11 cellular contexts compared by ENCODE assay signal in the genomic region with DNA sequence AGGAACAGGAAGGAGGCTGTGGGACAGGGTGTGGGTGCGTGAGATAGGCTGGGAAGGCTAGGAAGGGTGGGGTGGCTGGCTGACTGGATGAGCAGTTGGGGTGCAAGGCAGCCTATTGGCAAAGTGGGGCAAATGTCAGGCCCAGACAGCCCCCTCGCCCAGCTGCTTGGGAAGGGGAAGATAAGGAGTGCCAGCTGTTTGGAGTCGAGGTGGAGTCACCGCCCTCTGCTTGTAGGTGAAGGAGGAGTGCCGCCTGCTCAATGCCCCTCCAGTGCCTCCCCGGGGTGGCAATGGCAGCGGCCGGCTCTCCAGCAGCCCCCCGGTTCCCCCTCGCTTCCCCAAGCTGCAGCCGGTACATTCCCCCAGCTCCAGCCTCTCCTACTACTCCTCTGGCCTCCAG. TPM values are rescaled to one million over a fixed set of nuclear protein-coding genes. Genes with fewer than 3 reads are reported as not detected.
A peak's percentile ranks its signal among the peaks of the same experiment; 100 is the strongest.
DNase-seq lines count a peak whose midpoint lies in the region; ATAC-seq and TF ChIP-seq lines count a peak whose summit lies in the region.
"Had no signal": no experiment of that assay in that cellular context is flagged by ENCODE, and none has a peak within 500 bp of the region (broad histone marks: within the 10 kb centered on the region; RNA-seq: fewer than 3 reads in every experiment).

No MANE protein-coding gene starts in this region.

- no peak overlapping the region for H3K27ac ChIP-seq in DOHH2 (ENCODE audit: low read depth, low read length)
- H3K27ac ChIP-seq in ascending aorta = peak overlapping the region; percentile 67 to 73
- H3K27ac ChIP-seq in aorta (ENCODE audit: low read depth in 1 of 2, low read length in 2 of 2) = no peak overlapping the region
- H3K27ac ChIP-seq in testis = no peak overlapping the region

- H3K9me3 Mint-ChIP-seq in naive thymus-derived CD8-positive, alpha-beta T cell = no peaks in the 10 kb centered on the region

- ATAC-seq in naive thymus-derived CD8-positive, alpha-beta T cell = no peak
- ATAC-seq in GM19467 (IDR thresholded peaks at IDR 0.05; ENCODE audit: unreplicated experiment) = no peak
- ATAC-seq in aorta (ENCODE audit: low FRiP score) = no peak

- H3K4me3 Mint-ChIP-seq in naive thymus-derived CD8-positive, alpha-beta T cell = peak overlapping the region; percentile 69 to 90 (median 82)

- peaks cover 8 to 27% (median 14%) of the 10 kb centered on the region in 4 donors for H3K4me1 Mint-ChIP-seq in naive thymus-derived CD8-positive, alpha-beta T cell

- peak overlapping the region; percentile 64 for H3K4me2 ChIP-seq in DOHH2 (ENCODE audit: low read length)

- H3K9me3 ChIP-seq in DOHH2 (ENCODE audit: control insufficient read depth, insufficient read depth, low read length) = no peaks in the 10 kb centered on the region
- H3K9me3 ChIP-seq in ascending aorta = no peaks in the 10 kb centered on the region
- H3K9me3 ChIP-seq in aorta (ENCODE audit: control insufficient read depth, low read length) = no peaks in the 10 kb centered on the region
- H3K9me3 ChIP-seq in testis = no peaks in the 10 kb centered on the region
- H3K9me3 ChIP-seq: adrenal gland, spleen had no signal

- H3K36me3 Mint-ChIP-seq in naive thymus-derived CD8-positive, alpha-beta T cell = peaks cover 0 to 6% (median 0%) of the 10 kb centered on the region in 3 donors

- H3K27me3 Mint-ChIP-seq in naive thymus-derived CD8-positive, alpha-beta T cell = peaks cover 5 to 14% (median 6%) of the 10 kb centered on the region in 5 donors

- peaks cover 3% of the 10 kb centered on the region; the same call in 1 of the 2 replicates for H3K36me3 ChIP-seq in DOHH2 (ENCODE audit: control insufficient read depth, low read length)
- H3K36me3 ChIP-seq in ascending aorta = peaks cover 3 to 7% of the 10 kb centered on the region in 2 donors
- peaks cover 0 to 2% of the 10 kb centered on the region in 2 donors for H3K36me3 ChIP-seq in aorta (ENCODE audit: control insufficient read depth in 1 of 2, insufficient read depth in 2 of 2, low read length in 1 of 2)
- H3K36me3 ChIP-seq in testis (ENCODE audit: low read depth, missing control alignments) = no peaks in the 10 kb centered on the region

- H3K4me3 ChIP-seq in AG04449 (ENCODE audit: low read depth, low read length) (peak overlapping the region; percentile 67), DOHH2 (ENCODE audit: low read length) (peak overlapping the region; percentile 67), ascending aorta (peak overlapping the region; percentile 73 to 82), aorta (ENCODE audit: low read length in 2 of 2) (no peak overlapping the region), testis (no peak overlapping the region)

- DNase-seq in AG04449 (ENCODE audit: low read depth, low spot score) = no peak
- peak in 1 of 2 donors; percentile 50 for DNase-seq in ascending aorta (ENCODE audit: low spot score in 2 of 2)
- DNase-seq in naive thymus-derived CD8-positive, alpha-beta T cell = no peak
- DNase-seq in GM03348 (ENCODE audit: low spot score) = no peak
- no peak for DNase-seq in aorta
- DNase-seq in testis = no peak
- DNase-seq: hypothalamus, spleen had no signal

- peak overlapping the region in 7 of 10 donors; percentile 20 to 91 (median 53) for H3K27ac Mint-ChIP-seq in naive thymus-derived CD8-positive, alpha-beta T cell

- TF ChIP-seq CTCF in AG04449 (IDR thresholded peaks at IDR 0.05; ENCODE audit: insufficient read depth, low read length, missing control alignments) = no peak
- TF ChIP-seq CTCF in DOHH2 (IDR thresholded peaks at IDR 0.05; ENCODE audit: low read depth, low read length, poor library complexity, severe bottlenecking) = no peak
- TF ChIP-seq CTCF in ascending aorta (IDR thresholded peaks at IDR 0.05) = no peak
- no peak for TF ChIP-seq CTCF in testis (IDR thresholded peaks at IDR 0.05)

- no peaks in the 10 kb centered on the region for H4K20me1 ChIP-seq in DOHH2 (ENCODE audit: control insufficient read depth, insufficient read depth, low read depth, low read length)

- intact Hi-C loops in ascending aorta (cut with DNase I) (loop anchor here (5.0 to 10.0 kb wide), 2 partner anchors 141 to 201 kb away; a partner anchor contains a TSS), aorta (cut with DNase I) (no loop called here), testis (cut with DNase I; ENCODE audit: low total_unique reads) (no loop called here)

- H3K9me2 ChIP-seq in DOHH2 (replicated peaks; ENCODE audit: control insufficient read depth, low read length) = no peaks in the 10 kb centered on the region

- H3F3A ChIP-seq in DOHH2 (ENCODE audit: control insufficient read depth, insufficient read depth) = no peaks in the 10 kb centered on the region

- H3K79me2 ChIP-seq in DOHH2 (ENCODE audit: control insufficient read depth, low read length) = no peaks in the 10 kb centered on the region

- no peak for TF ChIP-seq POLR2A in testis (IDR thresholded peaks at IDR 0.05)

- POLR2A ChIA-PET in AG04449 (lab: Yijun Ruan, JAX) = interaction anchor here (1.3 kb wide), 1 partner anchor 10 kb away, joined by 4 read pairs; no protein-coding TSS in a partner anchor
- POLR2A ChIA-PET in naive thymus-derived CD8-positive, alpha-beta T cell (lab: Charles Lee) = interaction anchor here (1.0 kb wide), 2 partner anchors 452 to 513 kb away, joined by 3 read pairs; a partner anchor contains a TSS

- H3K4me1 ChIP-seq in DOHH2 (ENCODE audit: control insufficient read depth, low read length) (0 out of 2 replicates have a peak, but pooled peaks cover 3% of the 10 kb centered on the region), ascending aorta (no peaks in the 10 kb centered on the region), aorta (ENCODE audit: control insufficient read depth in 1 of 2, insufficient read depth in 2 of 2, low read length in 2 of 2) (no peaks in the 10 kb centered on the region), testis (no peaks in the 10 kb centered on the region)
- H3K4me1 ChIP-seq: adrenal gland had no signal

- WGBS in aorta, 2 donors = 87 to 90% methylated on average over 8 to 11 of the region's 11 CpGs
- WGBS in testis, 2 donors = 68 to 72% methylated on average over 9 to 11 of the region's 11 CpGs

- H3K27me3 ChIP-seq in DOHH2 (ENCODE audit: control insufficient read depth, low read length) (no peaks in the 10 kb centered on the region; the same call in 1 of the 2 replicates), ascending aorta (no peaks in the 10 kb centered on the region), aorta (ENCODE audit: control insufficient read depth in 1 of 2, insufficient read depth in 2 of 2, low read length in 1 of 2) (no peaks in the 10 kb centered on the region), testis (no peaks in the 10 kb centered on the region)
- H3K27me3 ChIP-seq: adrenal gland had no signal

- CTCF ChIA-PET in AG04449 (lab: Yijun Ruan, JAX) = interaction anchor here (0.8 to 3.4 kb wide), 10 partner anchors 8 to 283 kb away, joined by 3 to 24 read pairs (median 6); no protein-coding TSS in a partner anchor

RNA-seq across cellular contexts. Expression of a gene that starts 13.1 kb away (rescaled TPM):
- 2.1 TPM for total RNA-seq in ascending aorta
- 1 to 10 TPM; 4.3 to 5.9 TPM for total RNA-seq in naive thymus-derived CD8-positive, alpha-beta T cell
- polyA plus RNA-seq in naive thymus-derived CD8-positive, alpha-beta T cell = 1 to 10 TPM in 2 of 3 donors, under 1 TPM in 1; 0.74 to 2.6 (median 1.5) TPM
- 1 to 10 TPM; 6.0 to 7.7 TPM for total RNA-seq in aorta
- 1 to 10 TPM; 1.3 to 1.6 TPM for polyA plus RNA-seq in aorta
- total RNA-seq in testis = 1 to 10 TPM; 5.4 to 6.8 TPM
- 4.6 TPM for polyA plus RNA-seq in testis (ENCODE audit: insufficient read depth, low read depth, low replicate concordance)

RNA-seq across cellular contexts. Expression of a gene that starts 58.5 kb away (rescaled TPM):
- 49.5 TPM for total RNA-seq in ascending aorta
- total RNA-seq in naive thymus-derived CD8-positive, alpha-beta T cell = 10 to 100 TPM; 98.9 to 99.7 TPM
- polyA plus RNA-seq in naive thymus-derived CD8-positive, alpha-beta T cell = 100 to 1,000 TPM; 107 to 147 (median 118) TPM
- 100 to 1,000 TPM; 102 to 109 TPM for total RNA-seq in aorta
- polyA plus RNA-seq in aorta = 10 to 100 TPM; 76.0 to 76.4 TPM
- total RNA-seq in testis = 10 to 100 TPM; 93.7 to 98.8 TPM
- polyA plus RNA-seq in testis (ENCODE audit: insufficient read depth, low read depth, low replicate concordance) = 161 TPM

RNA-seq across cellular contexts. Expression of a gene that starts 58.8 kb away (rescaled TPM):
- total RNA-seq in ascending aorta (93.4 TPM), aorta (10 to 100 TPM; 88.1 to 95.7 TPM), testis (100 to 1,000 TPM; 142 to 168 TPM)
- total RNA-seq in naive thymus-derived CD8-positive, alpha-beta T cell = 10 to 100 TPM; 58.0 to 58.9 TPM
- 10 to 100 TPM; 80.2 to 93.9 (median 81.2) TPM for polyA plus RNA-seq in naive thymus-derived CD8-positive, alpha-beta T cell
- polyA plus RNA-seq in aorta (10 to 100 TPM; 83.1 to 84.5 TPM), testis (ENCODE audit: insufficient read depth, low read depth, low replicate concordance) (171 TPM)

Comparison
In these comparisons a context has a peak if more than half of its experiments do, and no peak if none do; other contexts are left out.
1. H3K4me3 ChIP-seq: peak in AG04449 (single experiment), DOHH2 (single experiment) and ascending aorta (2 of 2); none in aorta (0 of 2) and testis (0 of 2).
2. H3K27ac ChIP-seq: peak in ascending aorta (2 of 2); none in DOHH2 (single experiment), aorta (0 of 2) and testis (0 of 2).